In genomic region chr2:199469514-199470360, GRCh38 we compare ENCODE assay signal across 11 cellular contexts. TPM values are rescaled to one million over a fixed set of nuclear protein-coding genes. Genes with fewer than 3 reads are reported as not detected.
DNase-seq lines count a peak whose midpoint lies in the region; ATAC-seq and TF ChIP-seq lines count a peak whose summit lies in the region.
"Had no signal": no experiment of that assay in that cellular context is flagged by ENCODE, and none has a peak within 500 bp of the region (broad histone marks: within the 10 kb centered on the region; RNA-seq: fewer than 3 reads in every experiment).

No MANE protein-coding gene starts in this region.

- H3K36me3 ChIP-seq in ascending aorta: no peaks in the 10 kb centered on the region
- H3K36me3 ChIP-seq in skeletal muscle satellite cell (ENCODE audit: insufficient read depth, low read length): no peaks in the 10 kb centered on the region
- H3K36me3 ChIP-seq: breast epithelium had no signal

- no peak overlapping the region for H3K4me3 Mint-ChIP-seq in activated T-cell treated with anti-CD3 and anti-CD28 coated beads, Interleukin-2, amount 50 U/mL, for 24 hours
- peak overlapping the region in 3 of 5 donors; percentile 7 to 43 (median 18) for H3K4me3 Mint-ChIP-seq in immature natural killer cell
- no peak overlapping the region for H3K4me3 Mint-ChIP-seq in activated CD8-positive, alpha-beta T cell treated with anti-CD3 and anti-CD28 coated beads, Interleukin-2, amount 10 ng/mL, durations not matched to agents 7 days and 5 days

- peaks cover 0 to 16% of the 10 kb centered on the region in 2 donors for H3K4me1 ChIP-seq in ascending aorta
- H3K4me1 ChIP-seq in skeletal muscle satellite cell (ENCODE audit: control insufficient read depth, insufficient read depth, low read length): peaks cover 7% of the 10 kb centered on the region

- H3K36me3 Mint-ChIP-seq in activated T-cell treated with anti-CD3 and anti-CD28 coated beads, Interleukin-2, amount 50 U/mL, for 24 hours (ENCODE audit: low read depth): no peaks in the 10 kb centered on the region
- H3K36me3 Mint-ChIP-seq in immature natural killer cell: no peaks in the 10 kb centered on the region
- peaks cover 4% of the 10 kb centered on the region for H3K36me3 Mint-ChIP-seq in activated CD8-positive, alpha-beta T cell treated with anti-CD3 and anti-CD28 coated beads, Interleukin-2, amount 10 ng/mL, durations not matched to agents 7 days and 5 days (ENCODE audit: low read depth)

- no peaks in the 10 kb centered on the region for H3K9me3 ChIP-seq in ascending aorta
- no peaks in the 10 kb centered on the region for H3K9me3 ChIP-seq in skeletal muscle satellite cell (replicated peaks; ENCODE audit: low read length)
- H3K9me3 ChIP-seq: breast epithelium had no signal

- H3K27me3 ChIP-seq in ascending aorta: peaks cover 43% of the 10 kb centered on the region
- peaks cover 72% of the 10 kb centered on the region for H3K27me3 ChIP-seq in skeletal muscle satellite cell (ENCODE audit: control insufficient read depth, insufficient read depth, low read length)

- peak overlapping the region; percentile 45 for H3K4me2 ChIP-seq in skeletal muscle satellite cell (ENCODE audit: low read length)

- CTCF ChIA-PET in activated CD8-positive, alpha-beta T cell treated with anti-CD3 and anti-CD28 coated beads, Interleukin-2, amount 10 ng/mL, durations not matched to agents 7 days and 5 days (lab: Charles Lee): interaction anchor here (1.1 to 1.4 kb wide), 3 partner anchors 13 to 19 kb away, joined by 3 to 6 read pairs (median 3); no protein-coding TSS in a partner anchor

- H3K9me3 Mint-ChIP-seq in activated T-cell treated with anti-CD3 and anti-CD28 coated beads, Interleukin-2, amount 50 U/mL, for 24 hours: no peaks in the 10 kb centered on the region
- peaks cover 0 to 18% (median 2%) of the 10 kb centered on the region in 6 donors for H3K9me3 Mint-ChIP-seq in immature natural killer cell
- no peaks in the 10 kb centered on the region for H3K9me3 Mint-ChIP-seq in activated CD8-positive, alpha-beta T cell treated with anti-CD3 and anti-CD28 coated beads, Interleukin-2, amount 10 ng/mL, durations not matched to agents 7 days and 5 days (ENCODE audit: insufficient read depth)

- no peak for ATAC-seq in activated CD8-positive, alpha-beta T cell treated with anti-CD3 and anti-CD28 coated beads, Interleukin-2, amount 10 ng/mL, durations not matched to agents 7 days and 5 days

- TF ChIP-seq CTCF in ascending aorta (IDR thresholded peaks at IDR 0.05): no peak

- no peak overlapping the region for H3K9ac ChIP-seq in skeletal muscle satellite cell (ENCODE audit: low read depth, low read length)

- POLR2A ChIA-PET in activated CD8-positive, alpha-beta T cell treated with anti-CD3 and anti-CD28 coated beads, Interleukin-2, amount 10 ng/mL, durations not matched to agents 7 days and 5 days (lab: Charles Lee): no interaction called here

- H3K27ac ChIP-seq in ascending aorta: no peak overlapping the region
- H3K27ac ChIP-seq: breast epithelium had no signal

- H3K4me1 Mint-ChIP-seq in activated T-cell treated with anti-CD3 and anti-CD28 coated beads, Interleukin-2, amount 50 U/mL, for 24 hours (ENCODE audit: low read depth): peaks cover 25% of the 10 kb centered on the region
- H3K4me1 Mint-ChIP-seq in immature natural killer cell: peaks cover 6 to 19% of the 10 kb centered on the region in 2 donors
- H3K4me1 Mint-ChIP-seq in activated CD8-positive, alpha-beta T cell treated with anti-CD3 and anti-CD28 coated beads, Interleukin-2, amount 10 ng/mL, durations not matched to agents 7 days and 5 days (ENCODE audit: low read depth): peaks cover 8% of the 10 kb centered on the region

- DNase-seq in activated T-cell treated with anti-CD3 and anti-CD28 coated beads, Interleukin-2, amount 50 U/mL, for 1 hour: peak; percentile 17
- no peak for DNase-seq in activated T-cell treated with anti-CD3 and anti-CD28 coated beads, Interleukin-2, amount 50 U/mL, for 24 hours
- DNase-seq in ascending aorta (ENCODE audit: low spot score in 2 of 2): no peak
- DNase-seq in immature natural killer cell: no peak
- no peak for DNase-seq in OCI-M1 (lab: John Stamatoyannopoulos, UW)
- DNase-seq in HuH-7 (ENCODE audit: low spot score): no peak
- DNase-seq in activated CD8-positive, alpha-beta T cell treated with anti-CD3 and anti-CD28 coated beads, Interleukin-2, amount 10 ng/mL, durations not matched to agents 7 days and 5 days: no peak
- DNase-seq: effector memory CD4-positive, alpha-beta T cell; NCI-H1105 treated with DMSO at 0.1 percent for 48 hours had no signal

- H3K4me3 ChIP-seq in ascending aorta (peak overlapping the region; percentile 3 to 23), skeletal muscle satellite cell (ENCODE audit: low read length) (no peak overlapping the region)

- peaks cover 95% of the 10 kb centered on the region for H3K27me3 Mint-ChIP-seq in activated T-cell treated with anti-CD3 and anti-CD28 coated beads, Interleukin-2, amount 50 U/mL, for 24 hours
- peaks cover 37 to 54% (median 38%) of the 10 kb centered on the region in 3 donors for H3K27me3 Mint-ChIP-seq in immature natural killer cell (ENCODE audit: low read depth in 3 of 3)
- peaks cover 82% of the 10 kb centered on the region for H3K27me3 Mint-ChIP-seq in activated CD8-positive, alpha-beta T cell treated with anti-CD3 and anti-CD28 coated beads, Interleukin-2, amount 10 ng/mL, durations not matched to agents 7 days and 5 days (ENCODE audit: low read depth)

- intact Hi-C loops in ascending aorta (cut with DNase I): loop anchor here (10.0 kb wide), 3 partner anchors 815 to 1765 kb away; partner anchors contain the start of gene MARS2

- no peak overlapping the region for H3K27ac Mint-ChIP-seq in activated T-cell treated with anti-CD3 and anti-CD28 coated beads, Interleukin-2, amount 50 U/mL, for 24 hours
- H3K27ac Mint-ChIP-seq in immature natural killer cell: no peak overlapping the region
- H3K27ac Mint-ChIP-seq in activated CD8-positive, alpha-beta T cell treated with anti-CD3 and anti-CD28 coated beads, Interleukin-2, amount 10 ng/mL, durations not matched to agents 7 days and 5 days: no peak overlapping the region

RNA-seq across cellular contexts. Expression of gene SATB2, which starts 12.0 kb away (rescaled TPM):
- 1.2 TPM for total RNA-seq in ascending aorta
- polyA plus RNA-seq in immature natural killer cell: under 1 TPM in 1 of 3 donors, not detected in 2; 0.07 TPM
- total RNA-seq in skeletal muscle satellite cell (2012; rRNA removed): 7.9 and 10.4 TPM in 2 replicates
- not detected for total RNA-seq in activated CD8-positive, alpha-beta T cell treated with anti-CD3 and anti-CD28 coated beads, Interleukin-2, amount 10 ng/mL, durations not matched to agents 7 days and 5 days

Comparison
In these comparisons a context has a peak if more than half of its experiments do, and no peak if none do; other contexts are left out.
1. H3K4me3 Mint-ChIP-seq: peak in immature natural killer cell (3 of 5); none in activated T-cell treated with anti-CD3 and anti-CD28 coated beads, Interleukin-2, amount 50 U/mL, for 24 hours (single experiment) and activated CD8-positive, alpha-beta T cell treated with anti-CD3 and anti-CD28 coated beads, Interleukin-2, amount 10 ng/mL, durations not matched to agents 7 days and 5 days (single experiment).